In genomic region chr6:32082951-32083350, GRCh38 we compare ENCODE assay signal across 13 cellular contexts. TPM values are rescaled to one million over a fixed set of nuclear protein-coding genes. Genes with fewer than 3 reads are reported as not detected.
A peak's percentile ranks its signal among the peaks of the same experiment; 100 is the strongest.
DNase-seq lines count a peak whose midpoint lies in the region; ATAC-seq and FAIRE-seq lines count a peak whose summit lies in the region.
"Had no signal": no experiment of that assay in that cellular context is flagged by ENCODE, and none has a peak within 500 bp of the region (broad histone marks: within the 10 kb centered on the region; RNA-seq: fewer than 3 reads in every experiment).

No MANE protein-coding gene starts in this region.

- H3K9me3 ChIP-seq in esophagus (ENCODE audit: control insufficient read depth in 2 of 2, insufficient read depth in 1 of 2, low read depth in 1 of 2, low read length in 1 of 2) (no peaks in the 10 kb centered on the region), muscle layer of duodenum (ENCODE audit: control insufficient read depth in 1 of 2, low read length in 2 of 2) (no peaks in the 10 kb centered on the region)

- peak; percentile 85 for DNase-seq in M059J (ENCODE audit: low read depth)
- peak; percentile 63 for DNase-seq in urothelium cell line (ENCODE audit: low spot score)
- no peak for DNase-seq in stimulated activated CD4-positive, alpha-beta T cell treated with anti-CD3 and anti-CD28 coated beads, Interleukin-4, amount 100 ng/mL, for 4 hours
- DNase-seq in putamen (ENCODE audit: low spot score), result no peak
- DNase-seq: activated CD8-positive, alpha-beta memory T cell treated with anti-CD3 and anti-CD28 coated beads, Interleukin-2, amount 10 ng/mL, durations not matched to agents 7 days and 5 days; KBM-7; NCI-H524 treated with DMSO at 0.1 percent for 48 hours; occipital lobe had no signal

- ATAC-seq in GM18498 (IDR thresholded peaks at IDR 0.05; ENCODE audit: unreplicated experiment) (no peak), HG02623 (IDR thresholded peaks at IDR 0.05; ENCODE audit: unreplicated experiment) (no peak)
- ATAC-seq: activated CD8-positive, alpha-beta memory T cell treated with anti-CD3 and anti-CD28 coated beads, Interleukin-2, amount 10 ng/mL, durations not matched to agents 7 days and 5 days had no signal

- no peak overlapping the region for H3K4me3 ChIP-seq in esophagus (ENCODE audit: low read depth in 1 of 2, low read length in 2 of 2)
- H3K4me3 ChIP-seq in muscle layer of duodenum (ENCODE audit: low read depth in 1 of 2, low read length in 2 of 2), result no peak overlapping the region

- H3K27me3 ChIP-seq in esophagus (ENCODE audit: control insufficient read depth in 1 of 2, insufficient read depth in 2 of 2, low read length in 2 of 2), result no peaks in the 10 kb centered on the region
- H3K27me3 ChIP-seq in muscle layer of duodenum (ENCODE audit: low read depth, low read length), result no peaks in the 10 kb centered on the region

- no peak for FAIRE-seq in urothelium cell line (lab: Jason Lieb, UNC)
- FAIRE-seq: colon had no signal

- peaks cover 0 to 23% of the 10 kb centered on the region in 2 donors for H3K4me1 ChIP-seq in esophagus (ENCODE audit: control insufficient read depth in 2 of 2, insufficient read depth in 2 of 2, low read length in 1 of 2)
- H3K4me1 ChIP-seq in muscle layer of duodenum (ENCODE audit: control insufficient read depth in 1 of 2, insufficient read depth in 2 of 2, low read length in 2 of 2), result peaks cover 0 to 7% of the 10 kb centered on the region in 2 donors

- WGBS in esophagus, 2 donors, result 43 to 53% methylated on average over 9 of the region's 9 CpGs

- H3K27ac ChIP-seq in esophagus (ENCODE audit: low read depth in 2 of 2, low read length in 1 of 2) (peak overlapping the region; percentile 36 to 54), muscle layer of duodenum (ENCODE audit: low read length) (peak overlapping the region; percentile 31)

- peaks cover 0 to 3% of the 10 kb centered on the region in 2 donors for H3K36me3 ChIP-seq in esophagus (ENCODE audit: control insufficient read depth in 2 of 2, insufficient read depth in 2 of 2, low read length in 1 of 2)
- peaks cover 5 to 23% of the 10 kb centered on the region in 2 donors for H3K36me3 ChIP-seq in muscle layer of duodenum (ENCODE audit: control insufficient read depth in 1 of 2, insufficient read depth in 2 of 2, low read length in 2 of 2)

RNA-seq across cellular contexts. Expression of gene TNXB, which starts 26.2 kb away (rescaled TPM):
- total RNA-seq in M059J (2014; rRNA removed; shearing (Covaris generic)), result 0.10 TPM in 1 of 2 replicates, not detected in the other
- polyA plus RNA-seq in esophagus, result 10 to 100 TPM; 14.8 to 15.5 TPM

RNA-seq across cellular contexts. Expression of gene CYP21A2, which starts 44.7 kb away (rescaled TPM):
- total RNA-seq in M059J (2014; rRNA removed; shearing (Covaris generic)), result not detected in 2 replicates
- polyA plus RNA-seq in esophagus, result under 1 TPM; 0.43 to 0.47 TPM
- total RNA-seq: occipital lobe had no signal

RNA-seq across cellular contexts. Expression of gene ATF6B, which starts 45.1 kb away (rescaled TPM):
- 25.3 and 30.3 TPM in 2 replicates for total RNA-seq in M059J (2014; rRNA removed; shearing (Covaris generic))
- 10 to 100 TPM; 47.5 to 60.2 TPM for polyA plus RNA-seq in esophagus

RNA-seq across cellular contexts. Expression of gene FKBPL, which starts 47.1 kb away (rescaled TPM):
- 10.2 and 14.5 TPM in 2 replicates for total RNA-seq in M059J (2014; rRNA removed; shearing (Covaris generic))
- 10 to 100 TPM in 1 of 2 donors, 1 to 10 TPM in 1; 8.1 to 13.7 TPM for polyA plus RNA-seq in esophagus

Comparison
In these comparisons a context has a peak if more than half of its experiments do, and no peak if none do; other contexts are left out.
1. DNase-seq: peak in M059J (single experiment) and urothelium cell line (single experiment); none in stimulated activated CD4-positive, alpha-beta T cell treated with anti-CD3 and anti-CD28 coated beads, Interleukin-4, amount 100 ng/mL, for 4 hours (0 of 2) and putamen (single experiment).